In genomic region chr6:157312733-157313132, GRCh38 we compare ENCODE assay signal across 17 cellular contexts.
"Had no signal": no experiment of that assay in that cellular context is flagged by ENCODE, and none has a peak within 500 bp of the region (broad histone marks: within the 10 kb centered on the region; RNA-seq: fewer than 3 reads in every experiment).

No MANE protein-coding gene starts in this region.

- DNase-seq: activated CD4-positive, alpha-beta T cell treated with anti-CD3 and anti-CD28 coated beads, Interleukin-2, amount 10 ng/mL, durations not matched to agents 7 days and 5 days; activated CD8-positive, alpha-beta memory T cell treated with anti-CD3 and anti-CD28 coated beads for 24 hours; activated naive CD8-positive, alpha-beta T cell treated with anti-CD3 and anti-CD28 coated beads for 36 hours; amygdala; effector memory CD4-positive, alpha-beta T cell; left ventricle myocardium superior; mesenchymal stem cell; naive thymus-derived CD8-positive, alpha-beta T cell; sigmoid colon; spleen; T-helper 9 cell had no signal

- H3K4me3 ChIP-seq: breast epithelium, sigmoid colon, spleen had no signal

- H3K27ac ChIP-seq: breast epithelium, epithelial cell of prostate, neutrophil, parathyroid adenoma, sigmoid colon, spleen had no signal

- H3K27me3 ChIP-seq: breast epithelium, neutrophil, sigmoid colon, spleen had no signal

- H3K4me3 Mint-ChIP-seq: activated CD4-positive, alpha-beta T cell treated with anti-CD3 and anti-CD28 coated beads, Interleukin-2, amount 10 ng/mL, durations not matched to agents 7 days and 5 days; activated naive CD8-positive, alpha-beta T cell treated with anti-CD3 and anti-CD28 coated beads for 36 hours; dendritic cell treated with granulocyte-macrophage colony-stimulating factor and Interleukin-4, amounts not matched to agents 40 ng/mL and 50 ng/mL, for 4 days; naive thymus-derived CD8-positive, alpha-beta T cell; stimulated activated naive CD8-positive, alpha-beta T cell treated with anti-CD3 and anti-CD28 coated beads, Interleukin-15, Interleukin-2, amounts not matched to agents 100 ng/mL and 50 ng/mL, for 24 hours had no signal

- H3K9me3 Mint-ChIP-seq: activated CD4-positive, alpha-beta T cell treated with anti-CD3 and anti-CD28 coated beads, Interleukin-2, amount 10 ng/mL, durations not matched to agents 7 days and 5 days; activated naive CD8-positive, alpha-beta T cell treated with anti-CD3 and anti-CD28 coated beads for 36 hours; dendritic cell treated with granulocyte-macrophage colony-stimulating factor and Interleukin-4, amounts not matched to agents 40 ng/mL and 50 ng/mL, for 4 days; naive thymus-derived CD8-positive, alpha-beta T cell; stimulated activated naive CD8-positive, alpha-beta T cell treated with anti-CD3 and anti-CD28 coated beads, Interleukin-15, Interleukin-2, amounts not matched to agents 100 ng/mL and 50 ng/mL, for 24 hours had no signal

- H3K27me3 Mint-ChIP-seq: activated CD4-positive, alpha-beta T cell treated with anti-CD3 and anti-CD28 coated beads, Interleukin-2, amount 10 ng/mL, durations not matched to agents 7 days and 5 days; activated naive CD8-positive, alpha-beta T cell treated with anti-CD3 and anti-CD28 coated beads for 36 hours; dendritic cell treated with granulocyte-macrophage colony-stimulating factor and Interleukin-4, amounts not matched to agents 40 ng/mL and 50 ng/mL, for 4 days; naive thymus-derived CD8-positive, alpha-beta T cell; stimulated activated naive CD8-positive, alpha-beta T cell treated with anti-CD3 and anti-CD28 coated beads, Interleukin-15, Interleukin-2, amounts not matched to agents 100 ng/mL and 50 ng/mL, for 24 hours had no signal

- H3K9ac ChIP-seq: parathyroid adenoma had no signal

- H3K36me3 ChIP-seq: breast epithelium had no signal

- H3K27ac Mint-ChIP-seq: activated CD4-positive, alpha-beta T cell treated with anti-CD3 and anti-CD28 coated beads, Interleukin-2, amount 10 ng/mL, durations not matched to agents 7 days and 5 days; activated naive CD8-positive, alpha-beta T cell treated with anti-CD3 and anti-CD28 coated beads for 36 hours; dendritic cell treated with granulocyte-macrophage colony-stimulating factor and Interleukin-4, amounts not matched to agents 40 ng/mL and 50 ng/mL, for 4 days; naive thymus-derived CD8-positive, alpha-beta T cell; stimulated activated naive CD8-positive, alpha-beta T cell treated with anti-CD3 and anti-CD28 coated beads, Interleukin-15, Interleukin-2, amounts not matched to agents 100 ng/mL and 50 ng/mL, for 24 hours had no signal

- H2AFZ ChIP-seq: parathyroid adenoma had no signal

- H3K9me3 ChIP-seq: breast epithelium, neutrophil, sigmoid colon, spleen had no signal

- ATAC-seq: left ventricle myocardium superior; naive thymus-derived CD8-positive, alpha-beta T cell had no signal
